In the genomic region with DNA sequence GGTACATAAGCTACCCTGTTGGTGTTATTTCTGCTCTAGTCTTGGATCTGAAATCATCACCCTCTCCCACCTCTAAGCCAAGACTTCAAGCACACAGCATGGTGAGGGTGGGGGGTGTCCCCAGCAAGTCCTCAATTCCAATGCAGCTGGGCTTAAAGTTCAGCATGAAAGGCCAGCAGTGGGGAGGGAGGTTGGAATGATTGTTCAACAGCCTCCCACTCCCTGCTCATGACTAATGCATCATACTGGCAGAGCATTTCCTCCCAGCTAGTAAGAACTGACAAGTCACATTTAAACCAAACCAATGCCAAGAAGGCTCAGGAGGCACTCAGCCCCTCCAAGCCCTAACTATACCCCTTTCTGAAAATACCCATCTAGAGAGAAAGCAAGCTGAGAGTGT, we compare ENCODE assay signal across 3 cellular contexts.
TF ChIP-seq lines count a peak whose summit lies in the region.

No MANE protein-coding gene starts in this region.

TF ChIP-seq in SK-N-SH treated with all-trans-retinoic acid at 6 μM for 48 hours, 23 proteins besides CTCF, POLR2A, EP300 and RAD21:
- TF ChIP-seq TCF4 (CRISPR knock-in tag; IDR thresholded peaks at IDR 0.05; ENCODE audit: borderline replicate concordance) (no peak), PPARA (CRISPR knock-in tag; IDR thresholded peaks at IDR 0.05; ENCODE audit: borderline replicate concordance) (no peak), ZC3H10 (CRISPR knock-in tag; IDR thresholded peaks at IDR 0.05) (no peak), PATZ1 (CRISPR knock-in tag; IDR thresholded peaks at IDR 0.05; ENCODE audit: borderline replicate concordance) (no peak), ZNF70 (CRISPR knock-in tag; IDR thresholded peaks at IDR 0.05) (no peak), SNAI2 (CRISPR knock-in tag; IDR thresholded peaks at IDR 0.05) (no peak), ESRRG (CRISPR knock-in tag; IDR thresholded peaks at IDR 0.05) (no peak)

TF ChIP-seq in endothelial cell of umbilical vein, 7 proteins besides CTCF, POLR2A, EP300 and RAD21:
- TF ChIP-seq MYC (IDR thresholded peaks at IDR 0.05; ENCODE audit: low read depth, low read length): no peak
- TF ChIP-seq EZH2 (IDR thresholded peaks at IDR 0.05; ENCODE audit: borderline replicate concordance, low read depth, low read length, severe bottlenecking): no peak
- TF ChIP-seq, protein P1, sequence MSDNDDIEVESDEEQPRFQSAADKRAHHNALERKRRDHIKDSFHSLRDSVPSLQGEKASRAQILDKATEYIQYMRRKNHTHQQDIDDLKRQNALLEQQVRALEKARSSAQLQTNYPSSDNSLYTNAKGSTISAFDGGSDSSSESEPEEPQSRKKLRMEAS (IDR thresholded peaks at IDR 0.05; ENCODE audit: insufficient read depth, insufficient read length): no peak
- no peak for TF ChIP-seq POLR2AphosphoS5 (IDR thresholded peaks at IDR 0.05; ENCODE audit: insufficient read depth, low read depth, low read length)
- TF ChIP-seq FOS (IDR thresholded peaks at IDR 0.05; ENCODE audit: borderline replicate concordance, insufficient read depth, low read length): no peak
- TF ChIP-seq GATA2 (IDR thresholded peaks at IDR 0.05; ENCODE audit: insufficient read depth, insufficient read length, low read depth, low read length): no peak

TF ChIP-seq in HepG2, 621 proteins besides CTCF, POLR2A, EP300 and RAD21:
- TF ChIP-seq, protein P2, sequence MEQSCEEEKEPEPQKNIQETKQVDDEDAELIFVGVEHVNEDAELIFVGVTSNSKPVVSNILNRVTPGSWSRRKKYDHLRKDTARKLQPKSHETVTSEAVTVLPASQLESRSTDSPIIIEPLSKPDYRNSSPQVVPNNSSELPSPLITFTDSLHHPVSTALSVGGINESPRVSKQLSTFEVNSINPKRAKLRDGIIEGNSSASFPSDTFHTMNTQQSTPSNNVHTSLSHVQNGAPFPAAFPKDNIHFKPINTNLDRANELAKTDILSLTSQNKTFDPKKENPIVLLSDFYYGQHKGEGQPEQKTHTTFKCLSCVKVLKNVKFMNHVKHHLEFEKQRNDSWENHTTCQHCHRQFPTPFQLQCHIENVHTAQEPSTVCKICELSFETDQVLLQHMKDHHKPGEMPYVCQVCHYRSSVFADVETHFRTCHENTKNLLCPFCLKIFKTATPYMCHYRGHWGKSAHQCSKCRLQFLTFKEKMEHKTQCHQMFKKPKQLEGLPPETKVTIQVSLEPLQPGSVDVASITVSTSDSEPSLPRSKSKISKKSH (CRISPR knock-in tag; IDR thresholded peaks at IDR 0.05; ENCODE audit: borderline replicate concordance): no peak
- TF ChIP-seq SIX4 (CRISPR knock-in tag; IDR thresholded peaks at IDR 0.05) (no peak), KAT8 (CRISPR knock-in tag; IDR thresholded peaks at IDR 0.05) (no peak), ZFP37 (CRISPR knock-in tag; IDR thresholded peaks at IDR 0.05; ENCODE audit: borderline replicate concordance) (no peak), TIGD3 (CRISPR knock-in tag; IDR thresholded peaks at IDR 0.05; ENCODE audit: borderline replicate concordance) (no peak), CREM (IDR thresholded peaks at IDR 0.05) (no peak), CREM (CRISPR knock-in tag; IDR thresholded peaks at IDR 0.05) (no peak), POLR2G (IDR thresholded peaks at IDR 0.05; ENCODE audit: low read depth, low read length) (no peak), ZNF274 (CRISPR knock-in tag; IDR thresholded peaks at IDR 0.05) (no peak), HOXD1 (CRISPR knock-in tag; IDR thresholded peaks at IDR 0.05) (no peak), ZNF605 (CRISPR knock-in tag; IDR thresholded peaks at IDR 0.05) (no peak), FOXK1 (CRISPR knock-in tag; IDR thresholded peaks at IDR 0.05; ENCODE audit: borderline replicate concordance, low read depth) (no peak), MEIS1 (CRISPR knock-in tag; IDR thresholded peaks at IDR 0.05; ENCODE audit: borderline replicate concordance) (no peak), NCOA2 (CRISPR knock-in tag; IDR thresholded peaks at IDR 0.05) (no peak), ZMYM2 (CRISPR knock-in tag; IDR thresholded peaks at IDR 0.05) (no peak), ZNF879 (CRISPR knock-in tag; IDR thresholded peaks at IDR 0.05) (no peak), ARNT2 (CRISPR knock-in tag; IDR thresholded peaks at IDR 0.05; ENCODE audit: low read depth) (no peak), ZNF766 (CRISPR knock-in tag; IDR thresholded peaks at IDR 0.05; ENCODE audit: borderline replicate concordance) (no peak)
- TF ChIP-seq, protein P3, sequence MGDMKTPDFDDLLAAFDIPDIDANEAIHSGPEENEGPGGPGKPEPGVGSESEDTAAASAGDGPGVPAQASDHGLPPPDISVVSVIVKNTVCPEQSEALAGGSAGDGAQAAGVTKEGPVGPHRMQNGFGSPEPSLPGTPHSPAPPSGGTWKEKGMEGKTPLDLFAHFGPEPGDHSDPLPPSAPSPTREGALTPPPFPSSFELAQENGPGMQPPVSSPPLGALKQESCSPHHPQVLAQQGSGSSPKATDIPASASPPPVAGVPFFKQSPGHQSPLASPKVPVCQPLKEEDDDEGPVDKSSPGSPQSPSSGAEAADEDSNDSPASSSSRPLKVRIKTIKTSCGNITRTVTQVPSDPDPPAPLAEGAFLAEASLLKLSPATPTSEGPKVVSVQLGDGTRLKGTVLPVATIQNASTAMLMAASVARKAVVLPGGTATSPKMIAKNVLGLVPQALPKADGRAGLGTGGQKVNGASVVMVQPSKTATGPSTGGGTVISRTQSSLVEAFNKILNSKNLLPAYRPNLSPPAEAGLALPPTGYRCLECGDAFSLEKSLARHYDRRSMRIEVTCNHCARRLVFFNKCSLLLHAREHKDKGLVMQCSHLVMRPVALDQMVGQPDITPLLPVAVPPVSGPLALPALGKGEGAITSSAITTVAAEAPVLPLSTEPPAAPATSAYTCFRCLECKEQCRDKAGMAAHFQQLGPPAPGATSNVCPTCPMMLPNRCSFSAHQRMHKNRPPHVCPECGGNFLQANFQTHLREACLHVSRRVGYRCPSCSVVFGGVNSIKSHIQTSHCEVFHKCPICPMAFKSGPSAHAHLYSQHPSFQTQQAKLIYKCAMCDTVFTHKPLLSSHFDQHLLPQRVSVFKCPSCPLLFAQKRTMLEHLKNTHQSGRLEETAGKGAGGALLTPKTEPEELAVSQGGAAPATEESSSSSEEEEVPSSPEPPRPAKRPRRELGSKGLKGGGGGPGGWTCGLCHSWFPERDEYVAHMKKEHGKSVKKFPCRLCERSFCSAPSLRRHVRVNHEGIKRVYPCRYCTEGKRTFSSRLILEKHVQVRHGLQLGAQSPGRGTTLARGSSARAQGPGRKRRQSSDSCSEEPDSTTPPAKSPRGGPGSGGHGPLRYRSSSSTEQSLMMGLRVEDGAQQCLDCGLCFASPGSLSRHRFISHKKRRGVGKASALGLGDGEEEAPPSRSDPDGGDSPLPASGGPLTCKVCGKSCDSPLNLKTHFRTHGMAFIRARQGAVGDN (CRISPR knock-in tag; IDR thresholded peaks at IDR 0.05): no peak
- TF ChIP-seq, protein P4, sequence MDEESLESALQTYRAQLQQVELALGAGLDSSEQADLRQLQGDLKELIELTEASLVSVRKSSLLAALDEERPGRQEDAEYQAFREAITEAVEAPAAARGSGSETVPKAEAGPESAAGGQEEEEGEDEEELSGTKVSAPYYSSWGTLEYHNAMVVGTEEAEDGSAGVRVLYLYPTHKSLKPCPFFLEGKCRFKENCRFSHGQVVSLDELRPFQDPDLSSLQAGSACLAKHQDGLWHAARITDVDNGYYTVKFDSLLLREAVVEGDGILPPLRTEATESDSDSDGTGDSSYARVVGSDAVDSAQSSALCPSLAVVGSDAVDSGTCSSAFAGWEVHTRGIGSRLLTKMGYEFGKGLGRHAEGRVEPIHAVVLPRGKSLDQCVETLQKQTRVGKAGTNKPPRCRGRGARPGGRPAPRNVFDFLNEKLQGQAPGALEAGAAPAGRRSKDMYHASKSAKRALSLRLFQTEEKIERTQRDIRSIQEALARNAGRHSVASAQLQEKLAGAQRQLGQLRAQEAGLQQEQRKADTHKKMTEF (CRISPR knock-in tag; IDR thresholded peaks at IDR 0.05): no peak
